Comparison of ENCODE assay signal across 17 cellular contexts in genomic region chr20:19760371-19760721, GRCh38. TPM values are rescaled to one million over a fixed set of nuclear protein-coding genes. Genes with fewer than 3 reads are reported as not detected.
DNase-seq lines count a peak whose midpoint lies in the region; ATAC-seq and TF ChIP-seq lines count a peak whose summit lies in the region.
"Had no signal": no experiment of that assay in that cellular context is flagged by ENCODE, and none has a peak within 500 bp of the region (broad histone marks: within the 10 kb centered on the region; RNA-seq: fewer than 3 reads in every experiment).

No MANE protein-coding gene starts in this region.

- TF ChIP-seq POLR2A in transverse colon (IDR thresholded peaks at IDR 0.05) = no peak

- no peak overlapping the region for H3K4me3 Mint-ChIP-seq in endothelial cell (ENCODE audit: unreplicated experiment)
- peak overlapping the region; percentile 90 for H3K4me3 Mint-ChIP-seq in nephron progenitor cell
- H3K4me3 Mint-ChIP-seq: activated naive CD4-positive, alpha-beta T cell treated with anti-CD3 and anti-CD28 coated beads, Interleukin-2, amount 10 ng/mL, durations not matched to agents 7 days and 5 days; effector memory CD8-positive, alpha-beta T cell; T-helper 1 cell treated with Interleukin-12 subunit alpha and Interleukin-12 subunit beta and Interleukin-4 antibody, amounts not matched to agents 30 μg/mL and 1 μg/mL, for 36 hours had no signal

- CTCF ChIA-PET in RWPE1 (lab: Yijun Ruan, JAX) = no interaction called here

- H3K36me3 ChIP-seq in transverse colon = no peaks in the 10 kb centered on the region

- H3K27ac Mint-ChIP-seq in endothelial cell (ENCODE audit: unreplicated experiment) (peak overlapping the region; percentile 20), nephron progenitor cell (peak overlapping the region; percentile 8)
- H3K27ac Mint-ChIP-seq: activated naive CD4-positive, alpha-beta T cell treated with anti-CD3 and anti-CD28 coated beads, Interleukin-2, amount 10 ng/mL, durations not matched to agents 7 days and 5 days; effector memory CD8-positive, alpha-beta T cell; T-helper 1 cell treated with Interleukin-12 subunit alpha and Interleukin-12 subunit beta and Interleukin-4 antibody, amounts not matched to agents 30 μg/mL and 1 μg/mL, for 36 hours had no signal

- H3K4me1 Mint-ChIP-seq in endothelial cell (ENCODE audit: unreplicated experiment) (peaks cover 27% of the 10 kb centered on the region), nephron progenitor cell (peaks cover 66% of the 10 kb centered on the region)
- H3K4me1 Mint-ChIP-seq: activated naive CD4-positive, alpha-beta T cell treated with anti-CD3 and anti-CD28 coated beads, Interleukin-2, amount 10 ng/mL, durations not matched to agents 7 days and 5 days had no signal

- H3K9me3 Mint-ChIP-seq in endothelial cell (ENCODE audit: unreplicated experiment) (no peaks in the 10 kb centered on the region), nephron progenitor cell (no peaks in the 10 kb centered on the region)
- H3K9me3 Mint-ChIP-seq: activated naive CD4-positive, alpha-beta T cell treated with anti-CD3 and anti-CD28 coated beads, Interleukin-2, amount 10 ng/mL, durations not matched to agents 7 days and 5 days; T-helper 1 cell treated with Interleukin-12 subunit alpha and Interleukin-12 subunit beta and Interleukin-4 antibody, amounts not matched to agents 30 μg/mL and 1 μg/mL, for 36 hours had no signal

- 84 to 93% methylated on average over 2 to 3 of the region's 3 CpGs for WGBS in transverse colon (ENCODE audit: low coverage in 1 of 2), 2 donors

- H3K27ac ChIP-seq in RWPE1 (peak overlapping the region; percentile 92), transverse colon (peak overlapping the region; percentile 94 to 98 (median 96))
- H3K27ac ChIP-seq: foreskin keratinocyte had no signal

- ATAC-seq in GM21515 (IDR thresholded peaks at IDR 0.05; ENCODE audit: unreplicated experiment) (no peak), HG03342 (IDR thresholded peaks at IDR 0.05; ENCODE audit: unreplicated experiment) (no peak)
- ATAC-seq: effector memory CD8-positive, alpha-beta T cell; foreskin keratinocyte; HCT116 had no signal

- in situ Hi-C loops in transverse colon (cut with MboI; ENCODE audit: low pct_ligation_motif_present in 1 of 4, low pct_unique_long_range_greater_than_20kb in 1 of 4, low sequenced_read_pairs in 3 of 4) = no loop called here

- H3K27me3 Mint-ChIP-seq in endothelial cell (ENCODE audit: unreplicated experiment) (peaks cover 6% of the 10 kb centered on the region), nephron progenitor cell (ENCODE audit: low read depth, poor library complexity) (peaks cover 5% of the 10 kb centered on the region)

- intact Hi-C loops in transverse colon (cut with DNase I; ENCODE audit: low total_unique reads) = no loop called here

- peaks cover 13 to 39% (median 27%) of the 10 kb centered on the region in 4 donors for H3K4me1 ChIP-seq in transverse colon
- H3K4me1 ChIP-seq: foreskin keratinocyte had no signal

- H3K4me3 ChIP-seq in transverse colon = no peak overlapping the region

- H3K36me3 Mint-ChIP-seq in endothelial cell (ENCODE audit: low read depth, unreplicated experiment) = no peaks in the 10 kb centered on the region
- H3K36me3 Mint-ChIP-seq in nephron progenitor cell (ENCODE audit: low read depth) = peaks cover 15% of the 10 kb centered on the region
- H3K36me3 Mint-ChIP-seq: activated naive CD4-positive, alpha-beta T cell treated with anti-CD3 and anti-CD28 coated beads, Interleukin-2, amount 10 ng/mL, durations not matched to agents 7 days and 5 days had no signal

- TF ChIP-seq EP300 in transverse colon (IDR thresholded peaks at IDR 0.05; ENCODE audit: low read depth) = no peak

- H3K27me3 ChIP-seq in transverse colon = no peaks in the 10 kb centered on the region
- H3K27me3 ChIP-seq: foreskin keratinocyte had no signal

- DNase-seq in RWPE1 (ENCODE audit: low spot score) = no peak
- no peak for DNase-seq in endothelial cell (ENCODE audit: low spot score)
- no peak for DNase-seq in nephron progenitor cell
- DNase-seq in transverse colon = no peak
- DNase-seq in COLO668 (lab: John Stamatoyannopoulos, UW; ENCODE audit: unreplicated experiment) = no peak
- DNase-seq: activated CD4-positive, CD25-positive, alpha-beta regulatory T cell treated with anti-CD3 and anti-CD28 coated beads, Interleukin-2, amount 50 U/mL, for 72 hours; activated CD8-positive, alpha-beta memory T cell treated with anti-CD3 and anti-CD28 coated beads, Interleukin-2, amount 50 U/mL, for 48 hours; activated naive CD4-positive, alpha-beta T cell treated with anti-CD3 and anti-CD28 coated beads, Interleukin-2, amount 10 ng/mL, durations not matched to agents 7 days and 5 days; DND-41; effector memory CD8-positive, alpha-beta T cell; foreskin keratinocyte; NCI-H82; stimulated activated CD4-positive, alpha-beta T cell treated with anti-CD3 and anti-CD28 coated beads, Interleukin-1b, Interleukin-23, amount 100 ng/mL, for 48 hours had no signal

- no peaks in the 10 kb centered on the region for H3K9me3 ChIP-seq in transverse colon

- TF ChIP-seq CTCF in RWPE1 (conservative IDR thresholded peaks at IDR 0.05; ENCODE audit: low read depth) (no peak), endothelial cell (IDR thresholded peaks at IDR 0.05; ENCODE audit: unreplicated experiment) (no peak), nephron progenitor cell (IDR thresholded peaks at IDR 0.05) (no peak), transverse colon (IDR thresholded peaks at IDR 0.05) (no peak)

- POLR2A ChIA-PET in RWPE1 (lab: Yijun Ruan, JAX; ENCODE audit: low non-redundant PET) = no interaction called here

RNA-seq across cellular contexts. Expression of gene RIN2, which starts 2.3 kb away (rescaled TPM):
- 57.5 TPM for total RNA-seq in endothelial cell (ENCODE audit: unreplicated experiment)
- total RNA-seq in transverse colon = 100 to 1,000 TPM in 2 of 4 donors, 10 to 100 TPM in 2; 53.2 to 157 (median 104) TPM
